ENCODE assay signal across 28 cellular contexts in genomic region chr4:85368240-85368639, GRCh38.
"Had no signal": no experiment of that assay in that cellular context is flagged by ENCODE, and none has a peak within 500 bp of the region (broad histone marks: within the 10 kb centered on the region; RNA-seq: fewer than 3 reads in every experiment).

No MANE protein-coding gene starts in this region.

- H3K4me3 Mint-ChIP-seq: activated naive CD4-positive, alpha-beta T cell treated with anti-CD3 and anti-CD28 coated beads for 36 hours; activated naive CD8-positive, alpha-beta T cell treated with anti-CD3 and anti-CD28 coated beads, Interleukin-2, amount 10 ng/mL, durations not matched to agents 7 days and 5 days; activated T-cell treated with anti-CD3 and anti-CD28 coated beads, Interleukin-2, amount 50 U/mL, for 4 hours; effector memory CD8-positive, alpha-beta T cell; type B pancreatic cell had no signal

- H3K27me3 Mint-ChIP-seq: activated naive CD8-positive, alpha-beta T cell treated with anti-CD3 and anti-CD28 coated beads, Interleukin-2, amount 10 ng/mL, durations not matched to agents 7 days and 5 days; effector memory CD8-positive, alpha-beta T cell; naive B cell had no signal

- H3K27me3 ChIP-seq: breast epithelium, colonic mucosa, dorsolateral prefrontal cortex, sigmoid colon, vagina had no signal

- H3K4me1 Mint-ChIP-seq: activated naive CD8-positive, alpha-beta T cell treated with anti-CD3 and anti-CD28 coated beads, Interleukin-2, amount 10 ng/mL, durations not matched to agents 7 days and 5 days had no signal

- H3K4me1 ChIP-seq: breast epithelium, colonic mucosa, sigmoid colon, vagina had no signal

- H3K4me2 ChIP-seq: smooth muscle cell had no signal

- DNase-seq: activated CD4-positive, alpha-beta T cell treated with anti-CD3 and anti-CD28 coated beads, Interleukin-2, amount 50 U/mL, for 4 hours; activated CD8-positive, alpha-beta memory T cell treated with anti-CD3 and anti-CD28 coated beads for 24 hours; activated CD8-positive, alpha-beta memory T cell treated with anti-CD3 and anti-CD28 coated beads, Interleukin-2, amount 50 U/mL, for 4 hours; activated effector memory CD4-positive, alpha-beta T cell treated with Interleukin-2 at 50 U/mL for 16 hours; activated naive CD4-positive, alpha-beta T cell treated with anti-CD3 and anti-CD28 coated beads for 36 hours; activated naive CD8-positive, alpha-beta T cell treated with anti-CD3 and anti-CD28 coated beads, Interleukin-2, amount 10 ng/mL, durations not matched to agents 7 days and 5 days; activated T-cell treated with anti-CD3 and anti-CD28 coated beads, Interleukin-2, amount 50 U/mL, for 4 hours; amniotic stem cell; colonic mucosa; dorsolateral prefrontal cortex; effector memory CD8-positive, alpha-beta T cell; islet precursor cell; left cardiac atrium; sigmoid colon; stimulated activated CD4-positive, alpha-beta T cell treated with anti-CD3 and anti-CD28 coated beads, Interleukin-15, amount 100 ng/mL, for 24 hours; stimulated activated CD4-positive, alpha-beta T cell treated with anti-CD3 and anti-CD28 coated beads, Interleukin-2, amount 100 ng/mL, for 48 hours; stimulated activated CD8-positive, alpha-beta memory T cell treated with anti-CD3 and anti-CD28 coated beads, Interleukin-4, amount 100 ng/mL, for 48 hours; stimulated activated naive CD4-positive, alpha-beta T cell treated with Interleukin-2 at 50 U/mL for 16 hours; T-helper 9 cell had no signal

- ATAC-seq: activated T-cell treated with anti-CD3 and anti-CD28 coated beads, Interleukin-2, amount 50 U/mL, for 4 hours; effector memory CD8-positive, alpha-beta T cell; esophagus mucosa; left cardiac atrium had no signal

- H3K4me3 ChIP-seq: breast epithelium, colonic mucosa, dorsolateral prefrontal cortex, sigmoid colon, smooth muscle cell, thoracic aorta, vagina had no signal

- H3K36me3 Mint-ChIP-seq: activated naive CD8-positive, alpha-beta T cell treated with anti-CD3 and anti-CD28 coated beads, Interleukin-2, amount 10 ng/mL, durations not matched to agents 7 days and 5 days; naive B cell; type B pancreatic cell had no signal

- H3K36me3 ChIP-seq: breast epithelium, colonic mucosa, sigmoid colon, thoracic aorta, vagina had no signal

- H3K9me3 ChIP-seq: breast epithelium, colonic mucosa, sigmoid colon, thoracic aorta, vagina had no signal

- H3K27ac Mint-ChIP-seq: activated naive CD4-positive, alpha-beta T cell treated with anti-CD3 and anti-CD28 coated beads for 36 hours; activated naive CD8-positive, alpha-beta T cell treated with anti-CD3 and anti-CD28 coated beads, Interleukin-2, amount 10 ng/mL, durations not matched to agents 7 days and 5 days; effector memory CD8-positive, alpha-beta T cell; type B pancreatic cell had no signal

- H3K27ac ChIP-seq: breast epithelium, colonic mucosa, sigmoid colon, thoracic aorta, vagina had no signal

- H3K9me3 Mint-ChIP-seq: activated naive CD4-positive, alpha-beta T cell treated with anti-CD3 and anti-CD28 coated beads for 36 hours; activated naive CD8-positive, alpha-beta T cell treated with anti-CD3 and anti-CD28 coated beads, Interleukin-2, amount 10 ng/mL, durations not matched to agents 7 days and 5 days; type B pancreatic cell had no signal

- FAIRE-seq: endothelial cell of umbilical vein, frontal cortex had no signal
